8 cellular contexts compared by ENCODE assay signal in the genomic region with DNA sequence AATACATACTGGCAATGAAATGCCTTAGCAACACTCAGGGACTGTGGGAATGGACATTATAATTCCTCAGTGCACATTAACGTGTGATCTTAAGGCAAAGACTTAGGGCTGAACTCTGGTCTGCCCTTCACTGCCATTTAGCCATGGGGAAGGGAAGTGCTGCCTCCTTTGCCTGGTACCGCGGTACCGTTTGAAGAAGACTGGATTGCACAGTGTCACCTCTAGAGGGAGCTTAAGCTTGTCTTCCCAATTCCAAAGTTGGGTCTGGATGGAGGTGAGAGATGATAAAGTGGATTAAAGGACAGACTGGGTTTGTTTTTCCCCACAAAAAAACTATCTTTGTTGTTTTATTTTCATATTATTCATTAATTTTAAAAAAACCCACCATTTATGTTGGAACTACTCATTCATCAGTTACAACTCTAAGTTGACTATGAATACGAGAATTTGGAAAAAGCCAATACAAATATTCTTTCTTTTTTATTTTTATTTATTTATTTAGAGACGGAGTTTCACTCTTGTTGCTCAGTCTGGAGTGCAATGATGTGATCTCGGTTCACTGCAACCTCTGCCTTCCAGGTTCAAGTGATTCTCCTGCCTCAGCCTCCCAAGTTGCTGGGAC.
A peak's percentile ranks its signal among the peaks of the same experiment; 100 is the strongest.
DNase-seq lines count a peak whose midpoint lies in the region; ATAC-seq, FAIRE-seq and TF ChIP-seq lines count a peak whose summit lies in the region.

No MANE protein-coding gene starts in this region.

- H4K20me1 ChIP-seq in osteoblast (ENCODE audit: insufficient read depth, low read length): no peaks in the 10 kb centered on the region

- no peaks in the 10 kb centered on the region for H3K27me3 ChIP-seq in osteoblast (ENCODE audit: insufficient read depth, low read length)

- no peaks in the 10 kb centered on the region for H3K9me3 ChIP-seq in osteoblast (ENCODE audit: low read depth, low read length)

- H3K36me3 ChIP-seq in osteoblast (ENCODE audit: insufficient read depth, low read length): no peaks in the 10 kb centered on the region

- no peak overlapping the region for H2AFZ ChIP-seq in osteoblast (ENCODE audit: low read length)

- no peak overlapping the region for H3K4me2 ChIP-seq in osteoblast (ENCODE audit: insufficient read depth, low read length)

- FAIRE-seq in GM19239 (lab: Jason Lieb, UNC): no peak

- H3K4me3 ChIP-seq in epithelial cell of esophagus (ENCODE audit: low read length) (no peak overlapping the region), osteoblast (ENCODE audit: insufficient read depth, low read length) (no peak overlapping the region)

- H3K79me2 ChIP-seq in osteoblast (ENCODE audit: insufficient read depth, low read length): no peaks in the 10 kb centered on the region

- H3K4me1 ChIP-seq in osteoblast (ENCODE audit: insufficient read depth, low read length): no peaks in the 10 kb centered on the region

- no peak overlapping the region for H3K27ac ChIP-seq in osteoblast (ENCODE audit: low read depth, low read length)

- TF ChIP-seq CTCF in epithelial cell of esophagus (IDR thresholded peaks at IDR 0.05; ENCODE audit: insufficient read depth, low read depth, low read length, missing control alignments) (peak; percentile 71), osteoblast (IDR thresholded peaks at IDR 0.05; ENCODE audit: extremely low read depth, low read depth, low read length) (peak; percentile 77)

- DNase-seq in activated CD4-positive, alpha-beta T cell treated with anti-CD3 and anti-CD28 coated beads for 48 hours: peak; percentile 3
- no peak for DNase-seq in activated CD4-positive, alpha-beta T cell treated with anti-CD3 and anti-CD28 coated beads for 4 hours
- peak; percentile 13 for DNase-seq in NCI-H526 treated with DMSO at 0.1 percent for 48 hours (lab: John Stamatoyannopoulos, UW)
- DNase-seq in epithelial cell of esophagus (ENCODE audit: low read depth): peak; percentile 47
- no peak for DNase-seq in osteoblast (ENCODE audit: insufficient read length, low spot score, missing footprints)
- no peak for DNase-seq in GM19239 (ENCODE audit: insufficient read length, low spot score)
- DNase-seq in activated CD4-positive, CD25-positive, alpha-beta regulatory T cell treated with anti-CD3 and anti-CD28 coated beads, Interleukin-2, amount 50 U/mL, for 72 hours: no peak

- no peak for ATAC-seq in HG03097 (IDR thresholded peaks at IDR 0.05; ENCODE audit: low FRiP score, unreplicated experiment)

Comparison
In these comparisons a context has a peak if more than half of its experiments do, and no peak if none do; other contexts are left out.
1. DNase-seq: peak in activated CD4-positive, alpha-beta T cell treated with anti-CD3 and anti-CD28 coated beads for 48 hours (single experiment), NCI-H526 treated with DMSO at 0.1 percent for 48 hours (single experiment) and epithelial cell of esophagus (single experiment); none in activated CD4-positive, alpha-beta T cell treated with anti-CD3 and anti-CD28 coated beads for 4 hours (0 of 2), osteoblast (single experiment), GM19239 (single experiment) and activated CD4-positive, CD25-positive, alpha-beta regulatory T cell treated with anti-CD3 and anti-CD28 coated beads, Interleukin-2, amount 50 U/mL, for 72 hours (single experiment).